Comparison of ENCODE assay signal across 17 cellular contexts in the genomic region with DNA sequence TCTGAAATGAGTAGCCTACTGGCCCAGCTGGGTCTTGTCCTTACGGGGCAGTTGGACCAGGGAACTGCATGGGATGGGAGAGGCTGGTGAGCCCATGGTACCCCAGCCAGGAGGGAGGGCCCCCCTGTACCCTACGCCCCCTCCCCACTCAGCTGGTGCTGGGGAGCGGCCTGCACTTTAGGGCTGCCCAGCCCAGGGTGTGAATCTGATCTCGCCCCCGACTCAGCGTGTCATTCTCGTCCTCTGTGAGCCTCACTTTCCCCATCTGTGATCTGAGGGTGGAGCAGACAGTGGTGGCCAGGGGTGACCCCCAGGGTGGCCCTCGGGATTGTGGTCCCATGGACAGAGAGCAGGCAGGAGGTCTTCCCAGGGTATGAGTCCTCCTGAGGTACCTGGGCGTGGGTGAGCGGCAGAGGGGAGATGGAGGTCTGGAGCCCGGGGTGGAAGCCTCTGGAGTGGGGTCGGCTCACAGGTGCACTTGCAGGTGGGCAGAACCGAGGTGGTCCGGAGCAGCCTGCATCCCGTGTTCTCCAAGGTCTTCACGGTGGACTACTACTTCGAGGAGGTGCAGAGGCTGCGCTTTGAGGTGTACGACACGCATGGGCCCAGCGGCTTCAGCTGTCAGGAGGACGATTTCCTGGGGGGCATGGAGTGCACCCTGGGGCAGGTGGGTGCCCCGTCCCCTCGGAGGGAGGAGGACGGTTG. TPM values are rescaled to one million over a fixed set of nuclear protein-coding genes. Genes with fewer than 3 reads are reported as not detected.
A peak's percentile ranks its signal among the peaks of the same experiment; 100 is the strongest.
DNase-seq lines count a peak whose midpoint lies in the region; TF ChIP-seq lines count a peak whose summit lies in the region.
"Had no signal": no experiment of that assay in that cellular context is flagged by ENCODE, and none has a peak within 500 bp of the region (broad histone marks: within the 10 kb centered on the region; RNA-seq: fewer than 3 reads in every experiment).

No MANE protein-coding gene starts in this region.

- no peaks in the 10 kb centered on the region for H3K27me3 ChIP-seq in BLaER1 treated with 17β-estradiol and CSF1 and Interleukin-3, amounts not matched to agents 10 nM and 100 nM
- H3K27me3 ChIP-seq: right lobe of liver had no signal

- H3K36me3 ChIP-seq in BLaER1 treated with 17β-estradiol and CSF1 and Interleukin-3, amounts not matched to agents 10 nM and 100 nM: peaks cover 0 to 48% (median 42%) of the 10 kb centered on the region in 11 experiments; a peak in 20 of 22 replicates
- H3K36me3 ChIP-seq: right lobe of liver had no signal

- TF ChIP-seq CTCF in 22Rv1 (IDR thresholded peaks at IDR 0.05): no peak
- TF ChIP-seq CTCF in RWPE1 (conservative IDR thresholded peaks at IDR 0.05; ENCODE audit: low read depth): no peak
- TF ChIP-seq CTCF in epithelial cell of proximal tubule (conservative IDR thresholded peaks at IDR 0.05; ENCODE audit: low read depth, low read length): no peak

- peaks cover 0 to 20% (median 6%) of the 10 kb centered on the region in 11 experiments; a peak in 11 of 22 replicates for H4K20me1 ChIP-seq in BLaER1 treated with 17β-estradiol and CSF1 and Interleukin-3, amounts not matched to agents 10 nM and 100 nM

- peak overlapping the region; percentile 86 to 99 (median 95); a peak in 16 of 22 replicates for H3K4me2 ChIP-seq in BLaER1 treated with 17β-estradiol and CSF1 and Interleukin-3, amounts not matched to agents 10 nM and 100 nM

- H3K9me3 ChIP-seq in BLaER1 treated with 17β-estradiol and CSF1 and Interleukin-3, amounts not matched to agents 10 nM and 100 nM (replicated peaks in 1 of 11): peaks cover 0 to 14% (median 6%) of the 10 kb centered on the region in 11 experiments; a peak in 7 of 22 replicates
- H3K9me3 ChIP-seq: right lobe of liver had no signal

- CTCF ChIA-PET in RWPE1 (lab: Yijun Ruan, JAX): no interaction called here

- H3K27ac ChIP-seq in 22Rv1: peak overlapping the region; percentile 86
- no peak overlapping the region for H3K27ac ChIP-seq in BLaER1 treated with 17β-estradiol and CSF1 and Interleukin-3, amounts not matched to agents 10 nM and 100 nM
- peak overlapping the region; percentile 38 for H3K27ac ChIP-seq in RWPE1
- H3K27ac ChIP-seq: right lobe of liver had no signal

- peak overlapping the region in 1 of 11 experiments; percentile 31; a peak in 2 of 22 replicates for H3K9ac ChIP-seq in BLaER1 treated with 17β-estradiol and CSF1 and Interleukin-3, amounts not matched to agents 10 nM and 100 nM

- POLR2A ChIA-PET in RWPE1 (lab: Yijun Ruan, JAX; ENCODE audit: low non-redundant PET): no interaction called here

- H3K4me3 ChIP-seq in BLaER1 treated with 17β-estradiol and CSF1 and Interleukin-3, amounts not matched to agents 10 nM and 100 nM: peak overlapping the region in 3 of 10 experiments; percentile 73 to 78 (median 73); a peak in 6 of 20 replicates
- H3K4me3 ChIP-seq in epithelial cell of proximal tubule (ENCODE audit: low read depth, low read length): peak overlapping the region; percentile 72
- H3K4me3 ChIP-seq: right lobe of liver had no signal

- H3K4me1 ChIP-seq in BLaER1 treated with 17β-estradiol and CSF1 and Interleukin-3, amounts not matched to agents 10 nM and 100 nM: peaks cover 34 to 53% (median 45%) of the 10 kb centered on the region in 10 experiments

- no peak for DNase-seq in RWPE1 (ENCODE audit: low spot score)
- no peak for DNase-seq in epithelial cell of proximal tubule (ENCODE audit: low read depth)
- DNase-seq in stimulated activated CD4-positive, alpha-beta T cell treated with anti-CD3 and anti-CD28 coated beads, Interleukin-12 subunit alpha, Interleukin-12 subunit beta, amount 100 ng/mL, for 4 hours: no peak
- DNase-seq in NCI-H2227 (lab: John Stamatoyannopoulos, UW; ENCODE audit: unreplicated experiment): no peak
- no peak for DNase-seq in stimulated activated CD4-positive, alpha-beta T cell treated with anti-CD3 and anti-CD28 coated beads, Interleukin-4, amount 100 ng/mL, for 4 hours
- no peak for DNase-seq in NCI-H345 (lab: John Stamatoyannopoulos, UW)
- DNase-seq: activated B cell treated with CpG ODN at 0.5 μM for 24 hours; activated naive CD4-positive, alpha-beta T cell treated with anti-CD3 and anti-CD28 coated beads, Interleukin-2, amount 10 ng/mL, durations not matched to agents 7 days and 5 days; DMS53; hippocampal formation; NCI-H1092; NCI-H2171; right lobe of liver; stimulated activated CD4-positive, alpha-beta T cell treated with anti-CD3 and anti-CD28 coated beads, Interleukin-4, amount 100 ng/mL, for 24 hours; T-helper 1 cell had no signal

RNA-seq across cellular contexts. Expression of a gene that starts 1.6 kb away (rescaled TPM):
- total RNA-seq in epithelial cell of proximal tubule: 16.6 and 20.2 TPM in 2 replicates

RNA-seq across cellular contexts. Expression of a gene that starts 16.7 kb away (rescaled TPM):
- 5,232 and 9,109 TPM in 2 replicates for total RNA-seq in epithelial cell of proximal tubule

RNA-seq across cellular contexts. Expression of a gene that starts 36.2 kb away (rescaled TPM):
- total RNA-seq in epithelial cell of proximal tubule: 0.65 and 5.0 TPM in 2 replicates
- total RNA-seq: activated B cell treated with CpG ODN at 0.5 μM for 24 hours had no signal

Comparison
In these comparisons a context has a peak if more than half of its experiments do, and no peak if none do; other contexts are left out.
1. H3K27ac ChIP-seq: peak in 22Rv1 (single experiment) and RWPE1 (single experiment); none in BLaER1 treated with 17β-estradiol and CSF1 and Interleukin-3, amounts not matched to agents 10 nM and 100 nM (0 of 11).